In genomic region chr11:128399186-128399585, GRCh38 we compare ENCODE assay signal across 8 cellular contexts.
DNase-seq lines count a peak whose midpoint lies in the region; ATAC-seq and TF ChIP-seq lines count a peak whose summit lies in the region.

No MANE protein-coding gene starts in this region.

- POLR2A ChIA-PET in AG04450 (lab: Yijun Ruan, JAX) = no interaction called here

- DNase-seq in AG04450 (ENCODE audit: low read depth, low spot score) (no peak), cardiac fibroblast (ENCODE audit: low read depth in 2 of 2) (peak; percentile 43 to 56), HPDE6-E6E7 (ENCODE audit: extremely low spot score) (no peak)
- DNase-seq in NK-92 treated with Interleukin-12 subunit alpha and Interleukin-12 subunit beta, amount 100 ng/mL, for 24 hours (lab: John Stamatoyannopoulos, UW) = no peak
- no peak for DNase-seq in activated CD4-positive, alpha-beta T cell treated with anti-CD3 and anti-CD28 coated beads for 48 hours
- DNase-seq in stimulated activated naive CD4-positive, alpha-beta T cell (lab: John Stamatoyannopoulos, UW) = no peak

- TF ChIP-seq CTCF in AG04450 (IDR thresholded peaks at IDR 0.05; ENCODE audit: low read depth, low read length) = no peak
- TF ChIP-seq CTCF in cardiac fibroblast (IDR thresholded peaks at IDR 0.05; ENCODE audit: low read depth, low read length) = no peak

- peak; percentile 63 for ATAC-seq in GM18907 (IDR thresholded peaks at IDR 0.05; ENCODE audit: unreplicated experiment)
- peak; percentile 55 for ATAC-seq in HG03457 (IDR thresholded peaks at IDR 0.05; ENCODE audit: unreplicated experiment)

- no peaks in the 10 kb centered on the region for H3K27me3 ChIP-seq in AG04450 (ENCODE audit: control insufficient read depth, insufficient read depth, low read length)

- H3K9me3 ChIP-seq in AG04450 (ENCODE audit: control insufficient read depth, insufficient read depth, low read length) = no peaks in the 10 kb centered on the region

- H3K4me3 ChIP-seq in AG04450 (ENCODE audit: low read depth, low read length) (no peak overlapping the region), cardiac fibroblast (replicated peaks in 1 of 2; ENCODE audit: low read depth in 2 of 2, low read length in 2 of 2) (no peak overlapping the region)

- peak overlapping the region; percentile 33 for H3K27ac ChIP-seq in AG04450 (ENCODE audit: low read depth, low read length)

- CTCF ChIA-PET in AG04450 (lab: Charles Lee) = interaction anchor here (0.5 kb wide), 1 partner anchor 47 kb away, joined by 3 read pairs; no protein-coding TSS in a partner anchor

Comparison
In these comparisons a context has a peak if more than half of its experiments do, and no peak if none do; other contexts are left out.
1. DNase-seq: peak in cardiac fibroblast (2 of 2); none in AG04450 (single experiment), NK-92 treated with Interleukin-12 subunit alpha and Interleukin-12 subunit beta, amount 100 ng/mL, for 24 hours (single experiment), HPDE6-E6E7 (single experiment), activated CD4-positive, alpha-beta T cell treated with anti-CD3 and anti-CD28 coated beads for 48 hours (single experiment) and stimulated activated naive CD4-positive, alpha-beta T cell (0 of 6).